18 cellular contexts compared by ENCODE assay signal in genomic region chr16:49602201-49603041, GRCh38.
DNase-seq lines count a peak whose midpoint lies in the region; ATAC-seq and FAIRE-seq lines count a peak whose summit lies in the region.
"Had no signal": no experiment of that assay in that cellular context is flagged by ENCODE, and none has a peak within 500 bp of the region (broad histone marks: within the 10 kb centered on the region; RNA-seq: fewer than 3 reads in every experiment).

No MANE protein-coding gene starts in this region.

- H3K36me3 ChIP-seq in adipocyte (ENCODE audit: control insufficient read depth, insufficient read depth, low read length, severe bottlenecking) (no peaks in the 10 kb centered on the region), small intestine (ENCODE audit: control insufficient read depth in 2 of 2, insufficient read depth in 2 of 2, low read length in 2 of 2) (no peaks in the 10 kb centered on the region)

- DNase-seq in Caki2 (ENCODE audit: low read depth) (peak; percentile 40), adipocyte (ENCODE audit: low read depth) (peak; percentile 42), kidney glomerular epithelial cell (lab: John Stamatoyannopoulos, UW) (peak; percentile 66), retina (peak; percentile 56), immature natural killer cell (no peak), pons (ENCODE audit: low spot score) (no peak), small intestine (no peak)
- DNase-seq: activated B cell treated with CpG ODN at 0.5 μM for 24 hours; activated naive CD4-positive, alpha-beta T cell treated with anti-CD3 and anti-CD28 coated beads, Interleukin-2, amount 50 U/mL, for 16 hours; Kasumi-1; NCI-H1417; NCI-H2227 treated with DMSO at 0.1 percent for 48 hours; stimulated activated naive CD4-positive, alpha-beta T cell treated with Interleukin-2 at 50 U/mL for 16 hours had no signal

- H3K9me3 Mint-ChIP-seq in immature natural killer cell, result no peaks in the 10 kb centered on the region
- H3K9me3 Mint-ChIP-seq: activated B cell treated with CpG ODN at 0.5 μM for 24 hours; brain; T-helper 1 cell treated with Interleukin-12 subunit alpha and Interleukin-12 subunit beta and Interleukin-4 antibody, amounts not matched to agents 30 μg/mL and 1 μg/mL, for 36 hours had no signal

- in situ Hi-C loops in Caki2 (cut with HindIII; ENCODE audit: low pct_unique_long_range_greater_than_20kb, low sequenced_read_pairs), result no loop called here

- no peak overlapping the region for H3K9ac ChIP-seq in adipocyte (ENCODE audit: low read length)

- ATAC-seq in HG03439 (IDR thresholded peaks at IDR 0.05; ENCODE audit: unreplicated experiment), result no peak

- H3K27ac Mint-ChIP-seq in immature natural killer cell, result no peak overlapping the region
- H3K27ac Mint-ChIP-seq: activated B cell treated with CpG ODN at 0.5 μM for 24 hours; T-helper 1 cell treated with Interleukin-12 subunit alpha and Interleukin-12 subunit beta and Interleukin-4 antibody, amounts not matched to agents 30 μg/mL and 1 μg/mL, for 36 hours had no signal

- 78 to 88% (median 83%) methylated on average over 28 of the region's 28 CpGs for WGBS in small intestine, 3 donors

- H3K4me1 ChIP-seq in adipocyte (ENCODE audit: control insufficient read depth, insufficient read depth, low read length) (no peaks in the 10 kb centered on the region), small intestine (ENCODE audit: control insufficient read depth in 2 of 2, insufficient read depth in 1 of 2, low read depth in 1 of 2, low read length in 1 of 2) (no peaks in the 10 kb centered on the region)
- H3K4me1 ChIP-seq: Caco-2 had no signal

- peaks cover 0 to 3% (median 2%) of the 10 kb centered on the region in 3 donors for H3K27me3 Mint-ChIP-seq in immature natural killer cell (ENCODE audit: low read depth in 3 of 3)

- H3K4me1 Mint-ChIP-seq in immature natural killer cell, result no peaks in the 10 kb centered on the region
- H3K4me1 Mint-ChIP-seq: activated B cell treated with CpG ODN at 0.5 μM for 24 hours had no signal

- peaks cover 3% of the 10 kb centered on the region for H3K27me3 ChIP-seq in adipocyte (replicated peaks; ENCODE audit: control insufficient read depth, insufficient read depth, low read length)
- no peaks in the 10 kb centered on the region for H3K27me3 ChIP-seq in small intestine (ENCODE audit: control insufficient read depth in 2 of 2, insufficient read depth in 2 of 2, low read length in 2 of 2)

- no peak for FAIRE-seq in small intestine (lab: Jason Lieb, UNC)
- FAIRE-seq: urothelium cell line had no signal

- H3K4me3 Mint-ChIP-seq in immature natural killer cell, result no peak overlapping the region
- H3K4me3 Mint-ChIP-seq: activated B cell treated with CpG ODN at 0.5 μM for 24 hours; brain; T-helper 1 cell treated with Interleukin-12 subunit alpha and Interleukin-12 subunit beta and Interleukin-4 antibody, amounts not matched to agents 30 μg/mL and 1 μg/mL, for 36 hours had no signal

- H3K4me3 ChIP-seq in adipocyte (ENCODE audit: low read length) (no peak overlapping the region), small intestine (ENCODE audit: low read depth in 1 of 2, low read length in 2 of 2) (no peak overlapping the region)

- H3K27ac ChIP-seq in small intestine (ENCODE audit: low read depth in 1 of 2, low read length in 1 of 2), result no peak overlapping the region

- no peaks in the 10 kb centered on the region for H3K9me3 ChIP-seq in adipocyte (ENCODE audit: control insufficient read depth, low read length)
- no peaks in the 10 kb centered on the region for H3K9me3 ChIP-seq in small intestine (ENCODE audit: control insufficient read depth, low read depth)
- H3K9me3 ChIP-seq: Caco-2 had no signal

- no peaks in the 10 kb centered on the region for H3K36me3 Mint-ChIP-seq in immature natural killer cell
- H3K36me3 Mint-ChIP-seq: brain had no signal

Comparison
In these comparisons a context has a peak if more than half of its experiments do, and no peak if none do; other contexts are left out.
1. DNase-seq: peak in Caki2 (single experiment), adipocyte (single experiment), kidney glomerular epithelial cell (single experiment) and retina (single experiment); none in immature natural killer cell (0 of 3), pons (single experiment) and small intestine (single experiment).